ENCODE assay signal across 32 cellular contexts in the genomic region with DNA sequence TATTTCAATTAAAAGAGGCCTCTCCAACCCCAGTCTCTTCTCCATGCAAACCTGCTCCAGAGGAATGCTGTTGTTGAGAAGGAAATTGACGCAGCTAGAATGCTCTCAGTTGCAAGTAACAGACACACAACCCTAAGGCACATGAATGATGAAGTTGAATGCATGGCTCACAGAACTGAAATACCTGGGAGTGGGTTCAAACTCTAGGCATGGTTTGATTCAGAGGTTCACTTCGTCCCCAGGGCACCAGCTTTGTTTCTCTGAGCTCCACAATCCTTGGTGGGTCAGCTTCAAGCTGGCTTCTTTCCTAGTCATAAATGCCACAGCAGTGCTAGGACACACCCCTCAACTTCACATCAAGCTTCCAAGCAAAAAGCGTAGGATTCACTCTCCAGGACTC. TPM values are rescaled to one million over a fixed set of nuclear protein-coding genes. Genes with fewer than 3 reads are reported as not detected.
"Had no signal": no experiment of that assay in that cellular context is flagged by ENCODE, and none has a peak within 500 bp of the region (broad histone marks: within the 10 kb centered on the region; RNA-seq: fewer than 3 reads in every experiment).

No MANE protein-coding gene starts in this region.

- H3K9me3 ChIP-seq: esophagus squamous epithelium, gastrocnemius medialis, heart right ventricle, left lung, lower lobe of right lung, mucosa of descending colon had no signal

- H3K27ac ChIP-seq: coronary artery, dorsolateral prefrontal cortex, esophagus squamous epithelium, gastrocnemius medialis, heart right ventricle, left lung, lower lobe of right lung had no signal

- H3K4me3 ChIP-seq: coronary artery, dorsolateral prefrontal cortex, esophagus squamous epithelium, gastrocnemius medialis, heart right ventricle, left lung, lower lobe of right lung, mucosa of descending colon had no signal

- FAIRE-seq: colon, islet of Langerhans, keratinocyte had no signal

- H3K36me3 ChIP-seq: esophagus squamous epithelium, gastrocnemius medialis, heart right ventricle, left lung, lower lobe of right lung had no signal

- H3K4me1 ChIP-seq: gastrocnemius medialis, heart right ventricle, left lung, lower lobe of right lung had no signal

- ATAC-seq: gastrocnemius medialis, heart right ventricle, left cardiac atrium, left lung, left ventricle myocardium superior, lower lobe of right lung, mucosa of descending colon had no signal

- DNase-seq: dermis blood vessel endothelial cell; dorsolateral prefrontal cortex; effector CD4-positive, alpha-beta T cell; effector memory CD4-positive, alpha-beta T cell; esophagus squamous epithelium; foreskin fibroblast; foreskin melanocyte; gastrocnemius medialis; glutamatergic neuron; head of caudate nucleus; heart right ventricle; hippocampal formation; left cardiac atrium; left lung; left ventricle myocardium superior; lower lobe of right lung; mesenchymal stem cell; mucosa of descending colon had no signal

- H3K27me3 ChIP-seq: dorsolateral prefrontal cortex, esophagus squamous epithelium had no signal

RNA-seq across cellular contexts. Expression of gene ACTL7B, which starts 4.6 kb away (rescaled TPM):
- total RNA-seq: dermis blood vessel endothelial cell, endothelial cell of umbilical vein, epithelial cell of proximal tubule, esophagus squamous epithelium, gastrocnemius medialis, glomerular endothelial cell, heart right ventricle, kidney epithelial cell, left cardiac atrium, left lung, left ventricle myocardium superior, lower leg skin, lower lobe of right lung, lung microvascular endothelial cell, mesenteric fat pad, mesothelial cell of epicardium, mucosa of descending colon, myocyte had no signal
- polyA plus RNA-seq: endothelial cell of umbilical vein, heart right ventricle, keratinocyte had no signal

RNA-seq across cellular contexts. Expression of gene ACTL7A, which starts 10.9 kb away (rescaled TPM):
- total RNA-seq: dermis blood vessel endothelial cell, dorsolateral prefrontal cortex, endothelial cell of umbilical vein, epithelial cell of proximal tubule, esophagus squamous epithelium, gastrocnemius medialis, glomerular endothelial cell, heart right ventricle, kidney epithelial cell, left cardiac atrium, left lung, left ventricle myocardium superior, lower leg skin, lower lobe of right lung, lung microvascular endothelial cell, mesenteric fat pad, mesothelial cell of epicardium, mucosa of descending colon, myocyte had no signal
- polyA plus RNA-seq: endothelial cell of umbilical vein, esophagus, heart right ventricle, keratinocyte had no signal
